Comparison of ENCODE assay signal across 18 cellular contexts in genomic region chr17:15892679-15893332, GRCh38. TPM values are rescaled to one million over a fixed set of nuclear protein-coding genes. Genes with fewer than 3 reads are reported as not detected.
A peak's percentile ranks its signal among the peaks of the same experiment; 100 is the strongest.
DNase-seq lines count a peak whose midpoint lies in the region; ATAC-seq and TF ChIP-seq lines count a peak whose summit lies in the region.
"Had no signal": no experiment of that assay in that cellular context is flagged by ENCODE, and none has a peak within 500 bp of the region (broad histone marks: within the 10 kb centered on the region; RNA-seq: fewer than 3 reads in every experiment).

No MANE protein-coding gene starts in this region.

- peaks cover 7% of the 10 kb centered on the region for H3F3A ChIP-seq in PC-3 (ENCODE audit: low read length, unreplicated experiment)

- H3K9me3 ChIP-seq in PC-3 (ENCODE audit: low read length) (no peaks in the 10 kb centered on the region), BE2C (no peaks in the 10 kb centered on the region)
- H3K9me3 ChIP-seq: adrenal gland, right lobe of liver had no signal

- H3K9me3 Mint-ChIP-seq in Calu3 (ENCODE audit: low read depth, unreplicated experiment): no peaks in the 10 kb centered on the region
- no peaks in the 10 kb centered on the region for H3K9me3 Mint-ChIP-seq in WTC11
- H3K9me3 Mint-ChIP-seq: activated CD4-positive, alpha-beta T cell treated with anti-CD3 and anti-CD28 coated beads, Interleukin-2, amount 10 ng/mL, durations not matched to agents 7 days and 5 days; activated T-cell treated with anti-CD3 and anti-CD28 coated beads, Interleukin-2, amount 50 U/mL, for 4 hours; stimulated activated memory B cell treated with anti-CD40 and anti-IgM and Interleukin-4, amounts not matched to agents 10 μg/mL and 1 μg/mL and 100 μg/mL, for 72 hours had no signal

- ATAC-seq in PC-3: peak; percentile 74
- ATAC-seq in esophagus mucosa: peak; percentile 58
- ATAC-seq in omental fat pad (ENCODE audit: low FRiP score): peak; percentile 63
- ATAC-seq in WTC11: no peak
- ATAC-seq: activated T-cell treated with anti-CD3 and anti-CD28 coated beads, Interleukin-2, amount 50 U/mL, for 4 hours; stimulated activated memory B cell treated with anti-CD40 and anti-IgM and Interleukin-4, amounts not matched to agents 10 μg/mL and 1 μg/mL and 100 μg/mL, for 72 hours had no signal

- intact Hi-C loops in Calu3 (cut with micrococcal nuclease; ENCODE audit: unreplicated experiment) (loop anchor here (10.0 kb wide), 1 partner anchor 52 kb away; the partner anchor contains the start of gene ADORA2B), PC-3 (cut with micrococcal nuclease) (no loop called here)

- H2AFZ ChIP-seq in PC-3 (ENCODE audit: low read length): peak overlapping the region; percentile 45

- POLR2A ChIA-PET in PC-3 (lab: Charles Lee; ENCODE audit: unreplicated experiment): no interaction called here
- POLR2A ChIA-PET in WTC11 (lab: Charles Lee): no interaction called here

- H3K4me1 Mint-ChIP-seq in Calu3 (ENCODE audit: low read depth, unreplicated experiment): peaks cover 51% of the 10 kb centered on the region
- peaks cover 9% of the 10 kb centered on the region for H3K4me1 Mint-ChIP-seq in WTC11

- no peaks in the 10 kb centered on the region for H3K79me2 ChIP-seq in PC-3 (ENCODE audit: low read length)

- CTCF ChIA-PET in Calu3 (lab: Charles Lee): no interaction called here
- CTCF ChIA-PET in PC-3 (lab: Charles Lee): interaction anchor here (0.7 kb wide), 1 partner anchor 90 kb away, joined by 5 read pairs; no protein-coding TSS in a partner anchor
- CTCF ChIA-PET in WTC11 (lab: Charles Lee): no interaction called here

- H3K36me3 Mint-ChIP-seq in Calu3 (ENCODE audit: insufficient read depth, unreplicated experiment): peaks cover 15% of the 10 kb centered on the region
- no peaks in the 10 kb centered on the region for H3K36me3 Mint-ChIP-seq in WTC11
- H3K36me3 Mint-ChIP-seq: stimulated activated memory B cell treated with anti-CD40 and anti-IgM and Interleukin-4, amounts not matched to agents 10 μg/mL and 1 μg/mL and 100 μg/mL, for 72 hours had no signal

- H3K9me2 ChIP-seq in PC-3 (replicated peaks; ENCODE audit: low read length): 0 out of 2 replicates have a peak, but pooled peaks cover 3% of the 10 kb centered on the region

- H3K27ac ChIP-seq in PC-3 (ENCODE audit: low read length): peak overlapping the region; percentile 96
- H3K27ac ChIP-seq: adrenal gland, dorsolateral prefrontal cortex, right lobe of liver had no signal

- peak overlapping the region; percentile 81 for H3K4me2 ChIP-seq in PC-3 (ENCODE audit: low read length)

- H3K4me3 ChIP-seq in PC-3 (ENCODE audit: low read length): peak overlapping the region; percentile 54
- H3K4me3 ChIP-seq in BE2C (ENCODE audit: low read depth, low read length): no peak overlapping the region
- H3K4me3 ChIP-seq: adrenal gland, dorsolateral prefrontal cortex, right lobe of liver had no signal

- DNase-seq in Calu3 (peak; percentile 17), PC-3 (peak; percentile 94), omental fat pad (ENCODE audit: low spot score) (no peak), 8988T (no peak), WTC11 (ENCODE audit: low spot score) (no peak), BE2C (no peak), SIG-M5 (lab: John Stamatoyannopoulos, UW) (no peak)
- DNase-seq: activated CD4-positive, alpha-beta T cell treated with anti-CD3 and anti-CD28 coated beads, Interleukin-2, amount 10 ng/mL, durations not matched to agents 7 days and 5 days; activated T-cell treated with anti-CD3 and anti-CD28 coated beads, Interleukin-2, amount 50 U/mL, for 4 hours; adrenal gland; C1 segment of cervical spinal cord; dorsolateral prefrontal cortex; NCI-H1105; NCI-H524 treated with DMSO at 0.1 percent for 48 hours; right lobe of liver; stimulated activated CD4-positive, alpha-beta T cell treated with anti-CD3 and anti-CD28 coated beads, Interleukin-4, amount 100 ng/mL, for 4 hours had no signal

- H3K27ac Mint-ChIP-seq in Calu3 (ENCODE audit: unreplicated experiment) (peak overlapping the region; percentile 90), WTC11 (no peak overlapping the region)
- H3K27ac Mint-ChIP-seq: activated CD4-positive, alpha-beta T cell treated with anti-CD3 and anti-CD28 coated beads, Interleukin-2, amount 10 ng/mL, durations not matched to agents 7 days and 5 days; stimulated activated memory B cell treated with anti-CD40 and anti-IgM and Interleukin-4, amounts not matched to agents 10 μg/mL and 1 μg/mL and 100 μg/mL, for 72 hours had no signal

- H3K36me3 ChIP-seq in PC-3 (ENCODE audit: low read depth, low read length) (no peaks in the 10 kb centered on the region), BE2C (no peaks in the 10 kb centered on the region)
- H3K36me3 ChIP-seq: adrenal gland, right lobe of liver had no signal

- no peaks in the 10 kb centered on the region for H3K27me3 Mint-ChIP-seq in Calu3 (ENCODE audit: unreplicated experiment)
- no peaks in the 10 kb centered on the region for H3K27me3 Mint-ChIP-seq in WTC11 (ENCODE audit: low read depth)
- H3K27me3 Mint-ChIP-seq: activated CD4-positive, alpha-beta T cell treated with anti-CD3 and anti-CD28 coated beads, Interleukin-2, amount 10 ng/mL, durations not matched to agents 7 days and 5 days had no signal

- H3K4me3 Mint-ChIP-seq in Calu3 (ENCODE audit: low read depth, unreplicated experiment) (peak overlapping the region; percentile 27), WTC11 (no peak overlapping the region)
- H3K4me3 Mint-ChIP-seq: activated CD4-positive, alpha-beta T cell treated with anti-CD3 and anti-CD28 coated beads, Interleukin-2, amount 10 ng/mL, durations not matched to agents 7 days and 5 days; activated T-cell treated with anti-CD3 and anti-CD28 coated beads, Interleukin-2, amount 50 U/mL, for 4 hours; stimulated activated memory B cell treated with anti-CD40 and anti-IgM and Interleukin-4, amounts not matched to agents 10 μg/mL and 1 μg/mL and 100 μg/mL, for 72 hours had no signal

- H3K27me3 ChIP-seq in PC-3 (ENCODE audit: low read length) (no peaks in the 10 kb centered on the region), BE2C (no peaks in the 10 kb centered on the region)
- H3K27me3 ChIP-seq: adrenal gland, right lobe of liver had no signal

- BruUV-seq in Calu3 (replicated peaks; lab: Mats Ljungman, UMichigan) (no TSS peak), PC-3 (replicated peaks; lab: Mats Ljungman, UMichigan) (no TSS peak)

- H3K9ac ChIP-seq in PC-3 (ENCODE audit: low read length): peak overlapping the region; percentile 70

- H3K4me1 ChIP-seq in PC-3 (ENCODE audit: insufficient read depth, low read length) (peaks cover 50% of the 10 kb centered on the region), BE2C (no peaks in the 10 kb centered on the region)
- H3K4me1 ChIP-seq: adrenal gland, right lobe of liver had no signal

- TF ChIP-seq CTCF in Calu3 (IDR thresholded peaks at IDR 0.05; ENCODE audit: unreplicated experiment) (no peak), PC-3 (conservative IDR thresholded peaks at IDR 0.05; ENCODE audit: low read depth, low read length) (no peak), omental fat pad (IDR thresholded peaks at IDR 0.05) (no peak), WTC11 (IDR thresholded peaks at IDR 0.05) (no peak), BE2C (IDR thresholded peaks at IDR 0.05; ENCODE audit: low read depth, low read length) (no peak)

- H4K20me1 ChIP-seq in PC-3 (ENCODE audit: low read length): no peaks in the 10 kb centered on the region

TF ChIP-seq in WTC11, 78 proteins besides CTCF, POLR2A, EP300 and RAD21:
- TF ChIP-seq IRF2 (CRISPR knock-in tag; IDR thresholded peaks at IDR 0.05; ENCODE audit: borderline replicate concordance, low read depth) (no peak), ETV6 (CRISPR knock-in tag; IDR thresholded peaks at IDR 0.05) (no peak), ZBTB21 (CRISPR knock-in tag; IDR thresholded peaks at IDR 0.05; ENCODE audit: borderline replicate concordance) (no peak), CDX4 (CRISPR knock-in tag; IDR thresholded peaks at IDR 0.05; ENCODE audit: borderline replicate concordance) (no peak)
TF ChIP-seq in WTC11: peak in this region for 0.

RNA-seq across cellular contexts. Expression of gene ADORA2B, which starts 52.1 kb away (rescaled TPM):
- total RNA-seq in Calu3 (2022) (10.7 and 12.6 TPM in 2 replicates), PC-3 (2014; rRNA removed) (118 and 130 TPM in 2 replicates), esophagus mucosa (13.1 TPM), omental fat pad (1 to 10 TPM in 2 of 4 donors, under 1 TPM in 1, not detected in 1; 0.82 to 5.6 (median 2.1) TPM), WTC11 (2021) (4.2 to 5.1 TPM (median 4.9 TPM) in 3 replicates)
- 1.2 TPM for polyA plus RNA-seq in BE2C (2012; ENCODE audit: insufficient read depth, insufficient read length, low read depth)

Comparison
In these comparisons a context has a peak if more than half of its experiments do, and no peak if none do; other contexts are left out.
1. DNase-seq: peak in Calu3 (single experiment) and PC-3 (single experiment); none in omental fat pad (single experiment), 8988T (single experiment), WTC11 (single experiment), BE2C (single experiment) and SIG-M5 (single experiment).